ENCODE assay signal across 8 cellular contexts in genomic region chr15:68278345-68279217, GRCh38. TPM values are rescaled to one million over a fixed set of nuclear protein-coding genes. Genes with fewer than 3 reads are reported as not detected.
DNase-seq lines count a peak whose midpoint lies in the region; ATAC-seq and TF ChIP-seq lines count a peak whose summit lies in the region.

No MANE protein-coding gene starts in this region.

- H3K4me3 ChIP-seq in heart left ventricle (peak overlapping the region; percentile 62 to 98 (median 82)), endocrine pancreas (ENCODE audit: control insufficient read depth, insufficient read depth, low read length) (peak overlapping the region; percentile 88)
- peak overlapping the region; percentile 95 for H3K4me3 ChIP-seq in Jurkat, Clone E6-1 (ENCODE audit: low read length)
- H3K4me3 ChIP-seq in naive thymus-derived CD4-positive, alpha-beta T cell (ENCODE audit: low read length) = peak overlapping the region; percentile 92

- no peak for TF ChIP-seq POLR2A in heart left ventricle (IDR thresholded peaks at IDR 0.05)

- H3K4me1 Mint-ChIP-seq in naive thymus-derived CD4-positive, alpha-beta T cell = peaks cover 42 to 71% (median 59%) of the 10 kb centered on the region in 7 donors

- peak in 7 of 12 donors; percentile 28 to 53 (median 42) for TF ChIP-seq CTCF in heart left ventricle (IDR thresholded peaks at IDR 0.05)

- H3K9me3 Mint-ChIP-seq in naive thymus-derived CD4-positive, alpha-beta T cell = peaks cover 0 to 4% (median 0%) of the 10 kb centered on the region in 11 donors

- H3K36me3 ChIP-seq in heart left ventricle (no peaks in the 10 kb centered on the region), endocrine pancreas (ENCODE audit: control insufficient read depth, insufficient read depth, low read length) (no peaks in the 10 kb centered on the region)
- H3K36me3 ChIP-seq in naive thymus-derived CD4-positive, alpha-beta T cell (ENCODE audit: control insufficient read depth in 2 of 3, insufficient read depth in 3 of 3, low read length in 3 of 3) = peaks cover 0 to 4% (median 0%) of the 10 kb centered on the region in 3 experiments

- H3K4me3 Mint-ChIP-seq in naive thymus-derived CD4-positive, alpha-beta T cell = peak overlapping the region; percentile 86 to 100 (median 96)

- intact Hi-C loops in heart left ventricle (cut with DNase I) = no loop called here
- intact Hi-C loops in Right ventricle myocardium superior (cut with DNase I) = no loop called here
- intact Hi-C loops in naive thymus-derived CD4-positive, alpha-beta T cell (cut with micrococcal nuclease) = loop anchor here (1.0 to 10.0 kb wide), 9 partner anchors 20 to 1819 kb away; partner anchors contain the start of genes KIF23 (in 2 of the 2), ANP32A (in 1 of the 2), MAP2K5 (in 1 of the 2) and RPL4 (in 1 of the 2)

- CTCF ChIA-PET in naive thymus-derived CD4-positive, alpha-beta T cell (lab: Charles Lee) = interaction anchor here (0.6 to 2.7 kb wide), 4 partner anchors 20 to 28 kb away, joined by 3 to 9 read pairs (median 4); no protein-coding TSS in a partner anchor

- ATAC-seq in heart left ventricle = peak in 1 of 4 donors; percentile 7
- no peak for ATAC-seq in Right ventricle myocardium superior (ENCODE audit: poor library complexity)
- peak; percentile 4 for ATAC-seq in naive thymus-derived CD4-positive, alpha-beta T cell
- ATAC-seq in GM21786 (IDR thresholded peaks at IDR 0.05; ENCODE audit: unreplicated experiment) = no peak

- H3K36me3 Mint-ChIP-seq in naive thymus-derived CD4-positive, alpha-beta T cell = peaks cover 0 to 15% (median 10%) of the 10 kb centered on the region in 5 donors

- peak overlapping the region; percentile 89 to 99 (median 97) for H3K27ac Mint-ChIP-seq in naive thymus-derived CD4-positive, alpha-beta T cell

- 1% methylated on average over 25 to 42 of the region's 42 CpGs for WGBS in heart left ventricle, 4 donors

- DNase-seq in heart left ventricle = peak in 1 of 5 donors; percentile 62
- no peak for DNase-seq in Right ventricle myocardium superior
- no peak for DNase-seq in Jurkat, Clone E6-1 (ENCODE audit: low read depth, low spot score)
- peak in 3 of 5 experiments; percentile 49 to 72 (median 65) for DNase-seq in T-helper 2 cell
- DNase-seq in naive thymus-derived CD4-positive, alpha-beta T cell = peak in 1 of 9 donors; percentile 73
- no peak for DNase-seq in central memory CD4-positive, alpha-beta T cell

- H3K27ac ChIP-seq in heart left ventricle = peak overlapping the region; percentile 93 to 100 (median 98)
- H3K27ac ChIP-seq in naive thymus-derived CD4-positive, alpha-beta T cell (ENCODE audit: low read depth, low read length) = peak overlapping the region; percentile 90

- POLR2A ChIA-PET in naive thymus-derived CD4-positive, alpha-beta T cell (lab: Charles Lee) = interaction anchor here (0.8 to 4.9 kb wide), 20 partner anchors 10 to 1175 kb away, joined by 3 to 66 read pairs (median 8); partner anchors contain the start of genes CLN6, MAP2K5, PIAS1 and RNU6-1

- H3K27me3 ChIP-seq in heart left ventricle (no peaks in the 10 kb centered on the region), endocrine pancreas (ENCODE audit: control insufficient read depth, insufficient read depth, low read length) (no peaks in the 10 kb centered on the region)
- H3K27me3 ChIP-seq in naive thymus-derived CD4-positive, alpha-beta T cell (ENCODE audit: control insufficient read depth in 2 of 2, insufficient read depth in 2 of 2, low read length in 2 of 2) = no peaks in the 10 kb centered on the region

- H3K9me3 ChIP-seq in heart left ventricle (no peaks in the 10 kb centered on the region), endocrine pancreas (ENCODE audit: control insufficient read depth, low read length) (no peaks in the 10 kb centered on the region)
- no peaks in the 10 kb centered on the region for H3K9me3 ChIP-seq in naive thymus-derived CD4-positive, alpha-beta T cell (ENCODE audit: control insufficient read depth in 2 of 3, low read length in 3 of 3)

- peak overlapping the region; percentile 99 for H3K9ac ChIP-seq in endocrine pancreas (ENCODE audit: control insufficient read depth, insufficient read depth, low read length)

- H3K27me3 Mint-ChIP-seq in naive thymus-derived CD4-positive, alpha-beta T cell = no peaks in the 10 kb centered on the region

- peaks cover 6 to 75% (median 56%) of the 10 kb centered on the region in 12 donors for H3K4me1 ChIP-seq in heart left ventricle
- H3K4me1 ChIP-seq in endocrine pancreas (ENCODE audit: control insufficient read depth, insufficient read depth, low read length) = peaks cover 8% of the 10 kb centered on the region
- H3K4me1 ChIP-seq in naive thymus-derived CD4-positive, alpha-beta T cell (ENCODE audit: control insufficient read depth in 2 of 2, insufficient read depth in 2 of 2, low read length in 2 of 2) = peaks cover 33 to 38% of the 10 kb centered on the region in 2 donors

RNA-seq across cellular contexts. Expression of gene FEM1B, which starts 1.0 kb away (rescaled TPM):
- total RNA-seq in heart left ventricle = 10 to 100 TPM; 30.2 to 94.0 (median 61.2) TPM
- 10 to 100 TPM in 1 of 2 donors, 1 to 10 TPM in 1; 9.3 to 52.7 TPM for polyA plus RNA-seq in heart left ventricle
- 40.8 TPM for total RNA-seq in Right ventricle myocardium superior
- polyA plus RNA-seq in Jurkat, Clone E6-1 (2012; ENCODE audit: insufficient read depth, insufficient read length) = 31.8 TPM
- total RNA-seq in naive thymus-derived CD4-positive, alpha-beta T cell = 10 to 100 TPM; 56.5 to 73.2 (median 62.0) TPM
- polyA plus RNA-seq in naive thymus-derived CD4-positive, alpha-beta T cell = 10 to 100 TPM; 12.0 to 12.7 TPM

RNA-seq across cellular contexts. Expression of gene CLN6, which starts 49.1 kb away (rescaled TPM):
- total RNA-seq in heart left ventricle (10 to 100 TPM in 3 of 9 donors, 1 to 10 TPM in 6; 5.6 to 24.1 (median 8.9) TPM), Right ventricle myocardium superior (6.9 TPM)
- polyA plus RNA-seq in heart left ventricle = 10 to 100 TPM in 1 of 2 donors, 1 to 10 TPM in 1; 8.6 to 19.0 TPM
- 63.6 TPM for polyA plus RNA-seq in Jurkat, Clone E6-1 (2012; ENCODE audit: insufficient read depth, insufficient read length)
- 10 to 100 TPM; 15.0 to 66.6 (median 19.0) TPM for total RNA-seq in naive thymus-derived CD4-positive, alpha-beta T cell
- 1 to 10 TPM; 2.8 to 3.9 TPM for polyA plus RNA-seq in naive thymus-derived CD4-positive, alpha-beta T cell

Comparison
In these comparisons a context has a peak if more than half of its experiments do, and no peak if none do; other contexts are left out.
1. DNase-seq: peak in T-helper 2 cell (3 of 5); none in Right ventricle myocardium superior (single experiment), Jurkat, Clone E6-1 (single experiment) and central memory CD4-positive, alpha-beta T cell (single experiment).
2. intact Hi-C loops: an anchor here in naive thymus-derived CD4-positive, alpha-beta T cell (1.0 to 10.0 kb wide); none called in heart left ventricle and Right ventricle myocardium superior.
3. Peak in every context shown above with its lines, with median percentiles within 50 percentile points of each other: H3K4me3 ChIP-seq.